Comparison of ENCODE assay signal across 1 cellular context in the genomic region with DNA sequence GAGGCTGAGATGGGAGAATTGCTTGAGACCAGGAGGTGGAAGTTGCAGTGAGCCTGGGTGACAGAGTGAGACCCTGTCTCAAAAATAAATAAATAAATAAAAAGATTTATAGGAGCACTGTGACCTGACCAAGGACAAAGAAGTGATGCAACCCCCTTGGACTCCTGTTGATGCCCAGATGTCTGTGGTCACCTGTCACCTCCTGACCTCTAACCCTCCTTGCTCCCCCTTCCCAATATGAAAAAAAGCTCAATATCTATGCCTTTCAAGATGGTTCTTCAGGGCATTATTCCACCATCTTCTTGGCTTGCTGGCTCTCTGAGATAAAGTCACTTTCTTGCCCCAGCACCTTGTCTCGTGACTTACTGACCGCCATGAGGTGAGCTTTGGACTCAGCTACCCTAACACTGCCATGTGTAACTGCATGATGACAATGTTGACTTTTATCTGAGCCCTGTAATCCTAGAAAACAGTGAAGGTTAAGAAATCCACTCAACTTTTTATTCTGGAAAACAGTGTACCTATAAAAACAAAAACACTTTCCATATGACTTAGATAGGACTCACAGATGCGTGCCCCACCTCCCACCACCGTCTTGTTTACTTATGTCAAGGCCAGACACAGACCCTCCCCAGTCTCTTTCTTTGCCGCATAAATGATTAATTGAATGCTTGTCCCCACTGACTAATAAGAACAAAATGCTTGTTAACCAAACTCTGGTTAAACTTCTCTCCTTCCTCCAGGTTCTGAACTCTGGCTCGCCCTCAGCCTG.
TF ChIP-seq lines count a peak whose summit lies in the region.

No MANE protein-coding gene starts in this region.

TF ChIP-seq in HepG2, 621 proteins besides CTCF, POLR2A, EP300 and RAD21 (continued from another document and continues in another):
- no peak for TF ChIP-seq MBD4 (IDR thresholded peaks at IDR 0.05; ENCODE audit: borderline replicate concordance, low read length)
- TF ChIP-seq SP4 (CRISPR knock-in tag; IDR thresholded peaks at IDR 0.05), result no peak
- no peak for TF ChIP-seq ZNF782 (CRISPR knock-in tag; IDR thresholded peaks at IDR 0.05; ENCODE audit: borderline replicate concordance)
- no peak for TF ChIP-seq PHB2 (IDR thresholded peaks at IDR 0.05; ENCODE audit: partially characterized antibody)
- no peak for TF ChIP-seq FOXP1 (IDR thresholded peaks at IDR 0.05)
- TF ChIP-seq FOXP1 (CRISPR knock-in tag; IDR thresholded peaks at IDR 0.05), result peak; percentile 65
- no peak for TF ChIP-seq LRRFIP1 (CRISPR knock-in tag; conservative IDR thresholded peaks at IDR 0.05)
- no peak for TF ChIP-seq ZNF326 (CRISPR knock-in tag; IDR thresholded peaks at IDR 0.05; ENCODE audit: borderline replicate concordance)
- TF ChIP-seq ONECUT2 (CRISPR knock-in tag; IDR thresholded peaks at IDR 0.05), result no peak
- no peak for TF ChIP-seq ZMYM2 (CRISPR knock-in tag; IDR thresholded peaks at IDR 0.05)
- TF ChIP-seq, protein P1, sequence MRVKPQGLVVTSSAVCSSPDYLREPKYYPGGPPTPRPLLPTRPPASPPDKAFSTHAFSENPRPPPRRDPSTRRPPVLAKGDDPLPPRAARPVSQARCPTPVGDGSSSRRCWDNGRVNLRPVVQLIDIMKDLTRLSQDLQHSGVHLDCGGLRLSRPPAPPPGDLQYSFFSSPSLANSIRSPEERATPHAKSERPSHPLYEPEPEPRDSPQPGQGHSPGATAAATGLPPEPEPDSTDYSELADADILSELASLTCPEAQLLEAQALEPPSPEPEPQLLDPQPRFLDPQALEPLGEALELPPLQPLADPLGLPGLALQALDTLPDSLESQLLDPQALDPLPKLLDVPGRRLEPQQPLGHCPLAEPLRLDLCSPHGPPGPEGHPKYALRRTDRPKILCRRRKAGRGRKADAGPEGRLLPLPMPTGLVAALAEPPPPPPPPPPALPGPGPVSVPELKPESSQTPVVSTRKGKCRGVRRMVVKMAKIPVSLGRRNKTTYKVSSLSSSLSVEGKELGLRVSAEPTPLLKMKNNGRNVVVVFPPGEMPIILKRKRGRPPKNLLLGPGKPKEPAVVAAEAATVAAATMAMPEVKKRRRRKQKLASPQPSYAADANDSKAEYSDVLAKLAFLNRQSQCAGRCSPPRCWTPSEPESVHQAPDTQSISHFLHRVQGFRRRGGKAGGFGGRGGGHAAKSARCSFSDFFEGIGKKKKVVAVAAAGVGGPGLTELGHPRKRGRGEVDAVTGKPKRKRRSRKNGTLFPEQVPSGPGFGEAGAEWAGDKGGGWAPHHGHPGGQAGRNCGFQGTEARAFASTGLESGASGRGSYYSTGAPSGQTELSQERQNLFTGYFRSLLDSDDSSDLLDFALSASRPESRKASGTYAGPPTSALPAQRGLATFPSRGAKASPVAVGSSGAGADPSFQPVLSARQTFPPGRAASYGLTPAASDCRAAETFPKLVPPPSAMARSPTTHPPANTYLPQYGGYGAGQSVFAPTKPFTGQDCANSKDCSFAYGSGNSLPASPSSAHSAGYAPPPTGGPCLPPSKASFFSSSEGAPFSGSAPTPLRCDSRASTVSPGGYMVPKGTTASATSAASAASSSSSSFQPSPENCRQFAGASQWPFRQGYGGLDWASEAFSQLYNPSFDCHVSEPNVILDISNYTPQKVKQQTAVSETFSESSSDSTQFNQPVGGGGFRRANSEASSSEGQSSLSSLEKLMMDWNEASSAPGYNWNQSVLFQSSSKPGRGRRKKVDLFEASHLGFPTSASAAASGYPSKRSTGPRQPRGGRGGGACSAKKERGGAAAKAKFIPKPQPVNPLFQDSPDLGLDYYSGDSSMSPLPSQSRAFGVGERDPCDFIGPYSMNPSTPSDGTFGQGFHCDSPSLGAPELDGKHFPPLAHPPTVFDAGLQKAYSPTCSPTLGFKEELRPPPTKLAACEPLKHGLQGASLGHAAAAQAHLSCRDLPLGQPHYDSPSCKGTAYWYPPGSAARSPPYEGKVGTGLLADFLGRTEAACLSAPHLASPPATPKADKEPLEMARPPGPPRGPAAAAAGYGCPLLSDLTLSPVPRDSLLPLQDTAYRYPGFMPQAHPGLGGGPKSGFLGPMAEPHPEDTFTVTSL (CRISPR knock-in tag; IDR thresholded peaks at IDR 0.05; ENCODE audit: borderline replicate concordance), result peak; percentile 68; the same call in 1 of the 2 replicates
- TF ChIP-seq ISL2 (CRISPR knock-in tag; IDR thresholded peaks at IDR 0.05), result 0 out of 2 replicates have a peak, but pooled peaks have one; percentile 12
- peak; percentile 35; the same call in 1 of the 2 replicates for TF ChIP-seq KDM6A (CRISPR knock-in tag; IDR thresholded peaks at IDR 0.05; ENCODE audit: low read depth)
- 0 out of 2 replicates have a peak, but pooled peaks have one; percentile 19 for TF ChIP-seq MIER3 (CRISPR knock-in tag; IDR thresholded peaks at IDR 0.05; ENCODE audit: borderline replicate concordance)
- TF ChIP-seq ZNF121 (CRISPR knock-in tag; IDR thresholded peaks at IDR 0.05), result peak; percentile 42; the same call in 1 of the 2 replicates
- no peak for TF ChIP-seq ZNF362 (CRISPR knock-in tag; IDR thresholded peaks at IDR 0.05; ENCODE audit: borderline replicate concordance)
- TF ChIP-seq, protein P2, sequence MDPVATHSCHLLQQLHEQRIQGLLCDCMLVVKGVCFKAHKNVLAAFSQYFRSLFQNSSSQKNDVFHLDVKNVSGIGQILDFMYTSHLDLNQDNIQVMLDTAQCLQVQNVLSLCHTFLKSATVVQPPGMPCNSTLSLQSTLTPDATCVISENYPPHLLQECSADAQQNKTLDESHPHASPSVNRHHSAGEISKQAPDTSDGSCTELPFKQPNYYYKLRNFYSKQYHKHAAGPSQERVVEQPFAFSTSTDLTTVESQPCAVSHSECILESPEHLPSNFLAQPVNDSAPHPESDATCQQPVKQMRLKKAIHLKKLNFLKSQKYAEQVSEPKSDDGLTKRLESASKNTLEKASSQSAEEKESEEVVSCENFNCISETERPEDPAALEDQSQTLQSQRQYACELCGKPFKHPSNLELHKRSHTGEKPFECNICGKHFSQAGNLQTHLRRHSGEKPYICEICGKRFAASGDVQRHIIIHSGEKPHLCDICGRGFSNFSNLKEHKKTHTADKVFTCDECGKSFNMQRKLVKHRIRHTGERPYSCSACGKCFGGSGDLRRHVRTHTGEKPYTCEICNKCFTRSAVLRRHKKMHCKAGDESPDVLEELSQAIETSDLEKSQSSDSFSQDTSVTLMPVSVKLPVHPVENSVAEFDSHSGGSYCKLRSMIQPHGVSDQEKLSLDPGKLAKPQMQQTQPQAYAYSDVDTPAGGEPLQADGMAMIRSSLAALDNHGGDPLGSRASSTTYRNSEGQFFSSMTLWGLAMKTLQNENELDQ (CRISPR knock-in tag; IDR thresholded peaks at IDR 0.05; ENCODE audit: borderline replicate concordance), result no peak
- peak; percentile 40; the same call in 1 of the 2 replicates for TF ChIP-seq NR2C2 (CRISPR knock-in tag; IDR thresholded peaks at IDR 0.05; ENCODE audit: borderline replicate concordance)
- TF ChIP-seq SP1 (IDR thresholded peaks at IDR 0.05), result no peak
- no peak for TF ChIP-seq SP1 (CRISPR knock-in tag; IDR thresholded peaks at IDR 0.05)
- peak; percentile 85 for TF ChIP-seq MED1 (CRISPR knock-in tag; IDR thresholded peaks at IDR 0.05)
- TF ChIP-seq NR2F1 (CRISPR knock-in tag; IDR thresholded peaks at IDR 0.05), result peak; percentile 38 to 70
- no peak for TF ChIP-seq ZNF256 (CRISPR knock-in tag; conservative IDR thresholded peaks at IDR 0.05)
- no peak for TF ChIP-seq STAG1 (CRISPR knock-in tag; IDR thresholded peaks at IDR 0.05)
- no peak for TF ChIP-seq THAP7 (CRISPR knock-in tag; IDR thresholded peaks at IDR 0.05)
- no peak for TF ChIP-seq ZNF17 (CRISPR knock-in tag; IDR thresholded peaks at IDR 0.05)
- TF ChIP-seq HHEX (CRISPR knock-in tag; IDR thresholded peaks at IDR 0.05), result no peak
- TF ChIP-seq RXRB (CRISPR knock-in tag; IDR thresholded peaks at IDR 0.05; ENCODE audit: borderline replicate concordance), result peak; percentile 44; the same call in 1 of the 2 replicates
- peak; percentile 86 for TF ChIP-seq NCOR1 (IDR thresholded peaks at IDR 0.05; ENCODE audit: borderline replicate concordance, low read length)
- TF ChIP-seq, protein P3, sequence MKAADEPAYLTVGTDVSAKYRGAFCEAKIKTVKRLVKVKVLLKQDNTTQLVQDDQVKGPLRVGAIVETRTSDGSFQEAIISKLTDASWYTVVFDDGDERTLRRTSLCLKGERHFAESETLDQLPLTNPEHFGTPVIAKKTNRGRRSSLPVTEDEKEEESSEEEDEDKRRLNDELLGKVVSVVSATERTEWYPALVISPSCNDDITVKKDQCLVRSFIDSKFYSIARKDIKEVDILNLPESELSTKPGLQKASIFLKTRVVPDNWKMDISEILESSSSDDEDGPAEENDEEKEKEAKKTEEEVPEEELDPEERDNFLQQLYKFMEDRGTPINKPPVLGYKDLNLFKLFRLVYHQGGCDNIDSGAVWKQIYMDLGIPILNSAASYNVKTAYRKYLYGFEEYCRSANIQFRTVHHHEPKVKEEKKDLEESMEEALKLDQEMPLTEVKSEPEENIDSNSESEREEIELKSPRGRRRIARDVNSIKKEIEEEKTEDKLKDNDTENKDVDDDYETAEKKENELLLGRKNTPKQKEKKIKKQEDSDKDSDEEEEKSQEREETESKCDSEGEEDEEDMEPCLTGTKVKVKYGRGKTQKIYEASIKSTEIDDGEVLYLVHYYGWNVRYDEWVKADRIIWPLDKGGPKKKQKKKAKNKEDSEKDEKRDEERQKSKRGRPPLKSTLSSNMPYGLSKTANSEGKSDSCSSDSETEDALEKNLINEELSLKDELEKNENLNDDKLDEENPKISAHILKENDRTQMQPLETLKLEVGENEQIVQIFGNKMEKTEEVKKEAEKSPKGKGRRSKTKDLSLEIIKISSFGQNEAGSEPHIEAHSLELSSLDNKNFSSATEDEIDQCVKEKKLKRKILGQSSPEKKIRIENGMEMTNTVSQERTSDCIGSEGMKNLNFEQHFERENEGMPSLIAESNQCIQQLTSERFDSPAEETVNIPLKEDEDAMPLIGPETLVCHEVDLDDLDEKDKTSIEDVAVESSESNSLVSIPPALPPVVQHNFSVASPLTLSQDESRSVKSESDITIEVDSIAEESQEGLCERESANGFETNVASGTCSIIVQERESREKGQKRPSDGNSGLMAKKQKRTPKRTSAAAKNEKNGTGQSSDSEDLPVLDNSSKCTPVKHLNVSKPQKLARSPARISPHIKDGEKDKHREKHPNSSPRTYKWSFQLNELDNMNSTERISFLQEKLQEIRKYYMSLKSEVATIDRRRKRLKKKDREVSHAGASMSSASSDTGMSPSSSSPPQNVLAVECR (CRISPR knock-in tag; IDR thresholded peaks at IDR 0.05; ENCODE audit: borderline replicate concordance), result no peak; the same call in 1 of the 2 replicates
- TF ChIP-seq CEBPB (IDR thresholded peaks at IDR 0.05; ENCODE audit: borderline replicate concordance, low read depth, low read length), result peak; percentile 39; the same call in 1 of the 2 replicates
- TF ChIP-seq ZNF710 (CRISPR knock-in tag; IDR thresholded peaks at IDR 0.05; ENCODE audit: borderline replicate concordance), result peak; percentile 64; the same call in 1 of the 2 replicates
- TF ChIP-seq ETV5 (CRISPR knock-in tag; IDR thresholded peaks at IDR 0.05; ENCODE audit: borderline replicate concordance), result 0 out of 2 replicates have a peak, but pooled peaks have one; percentile 2
- peak; percentile 26 for TF ChIP-seq TBL1XR1 (IDR thresholded peaks at IDR 0.05; ENCODE audit: borderline replicate concordance, low read length, partially characterized antibody)
- TF ChIP-seq RCOR2 (CRISPR knock-in tag; IDR thresholded peaks at IDR 0.05), result 0 out of 2 replicates have a peak, but pooled peaks have one; percentile 32
- peak; percentile 67; the same call in 1 of the 2 replicates for TF ChIP-seq HOXA5 (CRISPR knock-in tag; IDR thresholded peaks at IDR 0.05)
- no peak for TF ChIP-seq KMT2B (CRISPR knock-in tag; IDR thresholded peaks at IDR 0.05)
- TF ChIP-seq TGIF2 (CRISPR knock-in tag; IDR thresholded peaks at IDR 0.05), result peak; percentile 50; the same call in 1 of the 2 replicates
- TF ChIP-seq SNAPC2 (CRISPR knock-in tag; IDR thresholded peaks at IDR 0.05), result no peak
